18 cellular contexts compared by ENCODE assay signal in genomic region chr21:41813226-41813625, GRCh38. TPM values are rescaled to one million over a fixed set of nuclear protein-coding genes. Genes with fewer than 3 reads are reported as not detected.
DNase-seq lines count a peak whose midpoint lies in the region; ATAC-seq and TF ChIP-seq lines count a peak whose summit lies in the region.
"Had no signal": no experiment of that assay in that cellular context is flagged by ENCODE, and none has a peak within 500 bp of the region (broad histone marks: within the 10 kb centered on the region; RNA-seq: fewer than 3 reads in every experiment).

No MANE protein-coding gene starts in this region.

- no peaks in the 10 kb centered on the region for H4K20me1 ChIP-seq in DND-41 (ENCODE audit: insufficient read depth, low read length)

- H3K27me3 ChIP-seq in DND-41 (ENCODE audit: insufficient read depth, low read length, poor library complexity) (no peaks in the 10 kb centered on the region), upper lobe of right lung (no peaks in the 10 kb centered on the region), left lung (no peaks in the 10 kb centered on the region)

- DNase-seq in NCI-H2107 treated with DMSO at 0.1 percent for 48 hours (lab: John Stamatoyannopoulos, UW; ENCODE audit: unreplicated experiment), result peak; percentile 13
- no peak for DNase-seq in NCI-H2107 (lab: John Stamatoyannopoulos, UW)
- DNase-seq in DND-41, result no peak
- DNase-seq in islet precursor cell, result peak; percentile 31
- DNase-seq in upper lobe of right lung, result peak; percentile 44
- DNase-seq in iPS-NIHi7 (ENCODE audit: extremely low spot score), result no peak
- DNase-seq in left lung, result no peak
- DNase-seq: C1 segment of cervical spinal cord; CD4-positive, CD25-positive, alpha-beta regulatory T cell; CD8-positive, alpha-beta memory T cell; COR-L47; DMS 273 treated with DMSO at 0.1 percent for 48 hours; DMS53; HCEC 1CT had no signal

- no peaks in the 10 kb centered on the region for H3K79me2 ChIP-seq in DND-41 (ENCODE audit: insufficient read depth, low read length)

- H3K36me3 ChIP-seq in DND-41 (ENCODE audit: insufficient read depth, low read length) (peaks cover 74% of the 10 kb centered on the region), upper lobe of right lung (peaks cover 22% of the 10 kb centered on the region), left lung (peaks cover 0 to 51% of the 10 kb centered on the region in 2 donors)

- intact Hi-C loops in upper lobe of right lung (cut with DNase I) (loop anchor here (10.0 kb wide), 1 partner anchor 292 kb away; no protein-coding TSS in a partner anchor), left lung (cut with DNase I) (no loop called here)

- no peak overlapping the region for H2AFZ ChIP-seq in DND-41 (ENCODE audit: low read depth, low read length)
- H2AFZ ChIP-seq: GM23338 had no signal

- TF ChIP-seq CTCF in DND-41 (IDR thresholded peaks at IDR 0.05; ENCODE audit: borderline replicate concordance, extremely low read depth, low read length, poor library complexity, severe bottlenecking), result no peak
- TF ChIP-seq CTCF in upper lobe of right lung (IDR thresholded peaks at IDR 0.05), result no peak
- no peak for TF ChIP-seq CTCF in left lung (IDR thresholded peaks at IDR 0.05)

- H3K4me2 ChIP-seq in DND-41 (ENCODE audit: insufficient read depth, low read length), result no peak overlapping the region
- H3K4me2 ChIP-seq: A549, GM23338 had no signal

- H3K9ac ChIP-seq in DND-41 (ENCODE audit: low read depth, low read length), result no peak overlapping the region

- peaks cover 13% of the 10 kb centered on the region for H3K4me1 ChIP-seq in DND-41 (ENCODE audit: insufficient read depth, low read length)
- peaks cover 4% of the 10 kb centered on the region for H3K4me1 ChIP-seq in upper lobe of right lung
- peaks cover 0 to 5% of the 10 kb centered on the region in 2 donors for H3K4me1 ChIP-seq in left lung
- H3K4me1 ChIP-seq: A549 had no signal

- 0 out of 2 replicates have a peak overlapping the region, but pooled peaks have one; percentile 43 for H3K27ac ChIP-seq in DND-41 (ENCODE audit: low read length)
- no peak overlapping the region for H3K27ac ChIP-seq in upper lobe of right lung
- H3K27ac ChIP-seq in left lung, result no peak overlapping the region
- H3K27ac ChIP-seq: 22Rv1, A549 had no signal

- H3K9me3 ChIP-seq in DND-41 (ENCODE audit: insufficient read depth, low read length, severe bottlenecking), result no peaks in the 10 kb centered on the region
- no peaks in the 10 kb centered on the region for H3K9me3 ChIP-seq in upper lobe of right lung
- no peaks in the 10 kb centered on the region for H3K9me3 ChIP-seq in left lung
- H3K9me3 ChIP-seq: A549 had no signal

- H3K4me3 ChIP-seq in DND-41 (ENCODE audit: low read depth in 1 of 2, low read length in 2 of 2) (no peak overlapping the region), upper lobe of right lung (no peak overlapping the region), left lung (no peak overlapping the region)
- H3K4me3 ChIP-seq: A549, GM23338 had no signal

- ATAC-seq in DND-41 (ENCODE audit: insufficient read depth, low read depth), result no peak
- ATAC-seq in upper lobe of right lung, result no peak
- no peak for ATAC-seq in left lung
- ATAC-seq: A549, GM23338 had no signal

RNA-seq across cellular contexts. Expression of gene RIPK4, which starts 46.4 kb away (rescaled TPM):
- 10.9 TPM for total RNA-seq in upper lobe of right lung
- total RNA-seq in left lung, result 10 to 100 TPM in 1 of 2 donors, 1 to 10 TPM in 1; 5.8 to 10.5 TPM
- total RNA-seq: B cell had no signal

Comparison
In these comparisons a context has a peak if more than half of its experiments do, and no peak if none do; other contexts are left out.
1. DNase-seq: peak in NCI-H2107 treated with DMSO at 0.1 percent for 48 hours (single experiment), islet precursor cell (single experiment) and upper lobe of right lung (single experiment); none in NCI-H2107 (single experiment), DND-41 (single experiment), iPS-NIHi7 (single experiment) and left lung (0 of 2).